ENCODE assay signal across 31 cellular contexts in genomic region chr7:50190772-50191171, GRCh38.
"Had no signal": no experiment of that assay in that cellular context is flagged by ENCODE, and none has a peak within 500 bp of the region (broad histone marks: within the 10 kb centered on the region; RNA-seq: fewer than 3 reads in every experiment).

No MANE protein-coding gene starts in this region.

- H3K27me3 Mint-ChIP-seq: activated CD8-positive, alpha-beta T cell treated with anti-CD3 and anti-CD28 coated beads for 36 hours; activated T-helper 17 cell treated with anti-CD3 and anti-CD28 coated beads, Interleukin-2, amount 50 U/mL, for 72 hours had no signal

- DNase-seq: activated CD4-positive, alpha-beta T cell treated with anti-CD3 and anti-CD28 coated beads, Interleukin-2, amount 10 ng/mL, durations not matched to agents 24 days and 14 days; activated CD4-positive, alpha-beta T cell treated with anti-CD3 and anti-CD28 coated beads, Interleukin-2, amount 50 U/mL, for 4 hours; activated CD8-positive, alpha-beta T cell treated with anti-CD3 and anti-CD28 coated beads for 36 hours; activated effector memory CD4-positive, alpha-beta T cell treated with anti-CD3 and anti-CD28 coated beads, Interleukin-2, amount 50 U/mL, for 16 hours; activated naive CD4-positive, alpha-beta T cell; activated naive CD4-positive, alpha-beta T cell treated with anti-CD3 and anti-CD28 coated beads, Interleukin-2, amount 50 U/mL, for 16 hours; activated naive CD8-positive, alpha-beta T cell treated with anti-CD3 and anti-CD28 coated beads for 36 hours; activated T-cell treated with anti-CD3 and anti-CD28 coated beads, Interleukin-2, amount 50 U/mL, for 1 hour; activated T-cell treated with anti-CD3 and anti-CD28 coated beads, Interleukin-2, amount 50 U/mL, for 72 hours; amniotic stem cell; aorta; brain microvascular endothelial cell; NCI-H1092 treated with DMSO at 0.1 percent for 48 hours; NCI-H1417; NCI-H146; NCI-H187; NCI-H2029 treated with DMSO at 0.1 percent for 48 hours; NCI-H2107; NCI-H2171; NCI-H524; NCI-H69; NCI-H82; NK-92 treated with Interleukin-12 subunit alpha and Interleukin-12 subunit beta, amount 100 ng/mL, for 24 hours; PC-3; Peyer's patch; RPMI8226; SIG-M5; T-cell; T1000 had no signal

- H3K36me3 Mint-ChIP-seq: T-cell had no signal

- H3K27ac Mint-ChIP-seq: activated CD4-positive, alpha-beta T cell treated with anti-CD3 and anti-CD28 coated beads, Interleukin-2, amount 10 ng/mL, durations not matched to agents 24 days and 14 days; activated CD8-positive, alpha-beta T cell treated with anti-CD3 and anti-CD28 coated beads for 36 hours; activated naive CD8-positive, alpha-beta T cell treated with anti-CD3 and anti-CD28 coated beads for 36 hours; activated T-cell treated with anti-CD3 and anti-CD28 coated beads, Interleukin-2, amount 50 U/mL, for 72 hours had no signal

- H3K4me3 Mint-ChIP-seq: activated CD4-positive, alpha-beta T cell treated with anti-CD3 and anti-CD28 coated beads, Interleukin-2, amount 10 ng/mL, durations not matched to agents 24 days and 14 days; activated CD8-positive, alpha-beta T cell treated with anti-CD3 and anti-CD28 coated beads for 36 hours; activated naive CD8-positive, alpha-beta T cell treated with anti-CD3 and anti-CD28 coated beads for 36 hours; activated T-cell treated with anti-CD3 and anti-CD28 coated beads, Interleukin-2, amount 50 U/mL, for 72 hours; activated T-helper 17 cell treated with anti-CD3 and anti-CD28 coated beads, Interleukin-2, amount 50 U/mL, for 72 hours; T-cell had no signal

- ATAC-seq: activated CD8-positive, alpha-beta T cell treated with anti-CD3 and anti-CD28 coated beads for 36 hours; activated T-cell treated with anti-CD3 and anti-CD28 coated beads, Interleukin-2, amount 50 U/mL, for 72 hours; activated T-helper 17 cell treated with anti-CD3 and anti-CD28 coated beads, Interleukin-2, amount 50 U/mL, for 72 hours; PC-3; SK-N-SH treated with all-trans-retinoic acid at 6 μM for 48 hours; T-cell had no signal
